Comparison of ENCODE assay signal across 8 cellular contexts in genomic region chr9:25677301-25678146, GRCh38. TPM values are rescaled to one million over a fixed set of nuclear protein-coding genes. Genes with fewer than 3 reads are reported as not detected.
DNase-seq lines count a peak whose midpoint lies in the region; ATAC-seq and TF ChIP-seq lines count a peak whose summit lies in the region.

No MANE protein-coding gene starts in this region.

- in situ Hi-C loops in astrocyte of the cerebellum (cut with HindIII; ENCODE audit: low sequenced_read_pairs), result no loop called here

- peak; percentile 97 for ATAC-seq in left ventricle myocardium superior
- no peak for ATAC-seq in GM18873 (IDR thresholded peaks at IDR 0.05; ENCODE audit: low FRiP score, unreplicated experiment)

- DNase-seq in DMS53 (lab: John Stamatoyannopoulos, UW) (peak; percentile 93), HFF-Myc (ENCODE audit: extremely low read depth, low read depth) (no peak), NCI-H446 (lab: John Stamatoyannopoulos, UW) (peak; percentile 27 to 75), astrocyte of the cerebellum (ENCODE audit: low read depth) (peak; percentile 20), left ventricle myocardium superior (peak; percentile 93), pons (ENCODE audit: low spot score) (peak; percentile 71)
- DNase-seq in NK-92 treated with Interleukin-12 subunit alpha and Interleukin-12 subunit beta, amount 100 ng/mL, for 24 hours (lab: John Stamatoyannopoulos, UW), result no peak

- TF ChIP-seq CTCF in HFF-Myc (IDR thresholded peaks at IDR 0.05; ENCODE audit: low read depth, low read length, missing control alignments), result no peak
- TF ChIP-seq CTCF in astrocyte of the cerebellum (IDR thresholded peaks at IDR 0.05; ENCODE audit: low read depth, low read length, missing control alignments), result no peak

- peak overlapping the region; percentile 41 for H3K4me3 ChIP-seq in HFF-Myc (replicated peaks; ENCODE audit: low read depth, low read length)
- H3K4me3 ChIP-seq in astrocyte of the cerebellum (ENCODE audit: low read depth, low read length), result peak overlapping the region; percentile 59

- intact Hi-C loops in left ventricle myocardium superior (cut with micrococcal nuclease), result no loop called here

RNA-seq across cellular contexts. Expression of gene TUSC1, which starts 0.7 kb away (rescaled TPM):
- 13.1 TPM for total RNA-seq in left ventricle myocardium superior

Comparison
In these comparisons a context has a peak if more than half of its experiments do, and no peak if none do; other contexts are left out.
1. DNase-seq: peak in DMS53 (single experiment), NCI-H446 (2 of 2), astrocyte of the cerebellum (single experiment), left ventricle myocardium superior (single experiment) and pons (single experiment); none in HFF-Myc (single experiment) and NK-92 treated with Interleukin-12 subunit alpha and Interleukin-12 subunit beta, amount 100 ng/mL, for 24 hours (single experiment).